In genomic region chr1:210143465-210144062, GRCh38 we compare ENCODE assay signal across 8 cellular contexts.
DNase-seq lines count a peak whose midpoint lies in the region; ATAC-seq, FAIRE-seq and TF ChIP-seq lines count a peak whose summit lies in the region.

No MANE protein-coding gene starts in this region.

- H3K36me3 ChIP-seq in HAP-1 (replicated peaks) = no peaks in the 10 kb centered on the region
- H3K36me3 ChIP-seq in pancreas = no peaks in the 10 kb centered on the region

- peak in 3 of 4 donors; percentile 54 to 74 (median 65) for ATAC-seq in pancreas
- no peak for ATAC-seq in GM21360 (IDR thresholded peaks at IDR 0.05; ENCODE audit: unreplicated experiment)
- ATAC-seq in GM18861 (IDR thresholded peaks at IDR 0.05; ENCODE audit: unreplicated experiment) = no peak

- H3K27ac Mint-ChIP-seq in CD14-positive monocyte = no peak overlapping the region

- H3K27me3 Mint-ChIP-seq in CD14-positive monocyte (ENCODE audit: low read depth in 3 of 3) = peaks cover 0 to 2% (median 0%) of the 10 kb centered on the region in 3 donors

- H3K4me1 Mint-ChIP-seq in CD14-positive monocyte = no peaks in the 10 kb centered on the region

- H3K4me3 ChIP-seq in HAP-1 (no peak overlapping the region), pancreas (no peak overlapping the region)

- H3K9me3 ChIP-seq in HAP-1 = no peaks in the 10 kb centered on the region
- no peaks in the 10 kb centered on the region for H3K9me3 ChIP-seq in pancreas

- no peaks in the 10 kb centered on the region for H3K36me3 Mint-ChIP-seq in CD14-positive monocyte

- H3K27ac ChIP-seq in pancreas = no peak overlapping the region

- no peak for DNase-seq in CD14-positive monocyte (ENCODE audit: low spot score)
- peak; percentile 44 to 86 for DNase-seq in HAP-1 (ENCODE audit: low spot score in 2 of 2)
- peak; percentile 77 for DNase-seq in NCI-H69 (lab: John Stamatoyannopoulos, UW)
- peak; percentile 27 for DNase-seq in activated T-cell treated with anti-CD3 and anti-CD28 coated beads for 48 hours (ENCODE audit: low read depth)
- peak; percentile 55 for DNase-seq in foreskin melanocyte
- DNase-seq in pancreas = peak in 5 of 6 donors; percentile 31 to 86 (median 55)

- H3K4me1 ChIP-seq in HAP-1 (no peaks in the 10 kb centered on the region), pancreas (no peaks in the 10 kb centered on the region)

- H3K27me3 ChIP-seq in HAP-1 (ENCODE audit: low read depth) = peaks cover 11% of the 10 kb centered on the region
- peaks cover 0 to 7% (median 0%) of the 10 kb centered on the region in 4 donors for H3K27me3 ChIP-seq in pancreas

- no peak overlapping the region for H3K4me3 Mint-ChIP-seq in CD14-positive monocyte

- WGBS in pancreas, 2 donors = 13 to 26% methylated on average over 4 of the region's 4 CpGs

- peak; percentile 97 for FAIRE-seq in pancreas (lab: Jason Lieb, UNC)

- in situ Hi-C loops in HAP-1 (cut with MboI; ENCODE audit: low sequenced_read_pairs) = loop anchor here (10.0 to 25.0 kb wide), 3 partner anchors 171 to 281 kb away; no protein-coding TSS in a partner anchor

- H3K9me3 Mint-ChIP-seq in CD14-positive monocyte = no peaks in the 10 kb centered on the region

- intact Hi-C loops in CD14-positive monocyte (cut with micrococcal nuclease) = loop anchor here in 1 of 2 donors (10.0 kb wide), 1 partner anchor 261 kb away; no protein-coding TSS in a partner anchor
- intact Hi-C loops in pancreas (cut with DNase I) = loop anchor here (5.0 kb wide), 1 partner anchor 169 kb away; no protein-coding TSS in a partner anchor

- peak; percentile 32 for TF ChIP-seq CTCF in CD14-positive monocyte (IDR thresholded peaks at IDR 0.05)
- TF ChIP-seq CTCF in pancreas (IDR thresholded peaks at IDR 0.05) = peak; percentile 6 to 56 (median 43)

Comparison
In these comparisons a context has a peak if more than half of its experiments do, and no peak if none do; other contexts are left out.
1. ATAC-seq: peak in pancreas (3 of 4); none in GM21360 (single experiment) and GM18861 (single experiment).